In genomic region chr6:88165087-88165876, GRCh38 we compare ENCODE assay signal across 8 cellular contexts. TPM values are rescaled to one million over a fixed set of nuclear protein-coding genes. Genes with fewer than 3 reads are reported as not detected.
DNase-seq lines count a peak whose midpoint lies in the region; ATAC-seq and TF ChIP-seq lines count a peak whose summit lies in the region.

No MANE protein-coding gene starts in this region.

- H3K4me3 ChIP-seq in OCI-LY1 (ENCODE audit: low read depth, low read length, poor library complexity, severe bottlenecking) = peak overlapping the region; percentile 83
- peak overlapping the region; percentile 62 for H3K4me3 ChIP-seq in fibroblast of mammary gland (ENCODE audit: control insufficient read depth, low read depth, low read length)
- peak overlapping the region; percentile 51 to 72 (median 68) for H3K4me3 ChIP-seq in sigmoid colon

- H3K4me1 Mint-ChIP-seq in activated naive CD4-positive, alpha-beta T cell treated with anti-CD3 and anti-CD28 coated beads, Interleukin-2, amount 50 U/mL, for 24 hours = peaks cover 12% of the 10 kb centered on the region

- H3K9me3 Mint-ChIP-seq in activated naive CD4-positive, alpha-beta T cell treated with anti-CD3 and anti-CD28 coated beads, Interleukin-2, amount 50 U/mL, for 24 hours = no peaks in the 10 kb centered on the region
- H3K9me3 Mint-ChIP-seq in activated naive CD4-positive, alpha-beta T cell treated with anti-CD3 and anti-CD28 coated beads, Interleukin-2, amount 50 U/mL, for 72 hours = no peaks in the 10 kb centered on the region

- H4K20me1 ChIP-seq in OCI-LY1 (ENCODE audit: insufficient read depth, low read length) = no peaks in the 10 kb centered on the region

- H3K4me2 ChIP-seq in OCI-LY1 (ENCODE audit: low read length) = peak overlapping the region; percentile 83

- 1 to 4% methylated on average over 20 of the region's 20 CpGs for WGBS in sigmoid colon, 2 donors

- H3K27me3 Mint-ChIP-seq in activated naive CD4-positive, alpha-beta T cell treated with anti-CD3 and anti-CD28 coated beads, Interleukin-2, amount 50 U/mL, for 24 hours = peaks cover 52% of the 10 kb centered on the region

- peak overlapping the region; percentile 90 for H3K9ac ChIP-seq in OCI-LY1 (ENCODE audit: low read length)

- no peaks in the 10 kb centered on the region for H3F3A ChIP-seq in OCI-LY1 (ENCODE audit: insufficient read depth, low read length)

- intact Hi-C loops in sigmoid colon (cut with DNase I) = loop anchor here (1.0 to 5.0 kb wide), 2 partner anchors 33 to 236 kb away; no protein-coding TSS in a partner anchor

- no peak overlapping the region for H2AFZ ChIP-seq in OCI-LY1 (ENCODE audit: low read length)

- no peaks in the 10 kb centered on the region for H3K9me3 ChIP-seq in OCI-LY1 (ENCODE audit: low read length)
- H3K9me3 ChIP-seq in sigmoid colon = no peaks in the 10 kb centered on the region

- no peaks in the 10 kb centered on the region; the same call in 1 of the 2 replicates for H3K36me3 ChIP-seq in OCI-LY1 (ENCODE audit: insufficient read depth, low read length)
- no peaks in the 10 kb centered on the region for H3K36me3 ChIP-seq in sigmoid colon

- no peak for DNase-seq in activated naive CD4-positive, alpha-beta T cell treated with anti-CD3 and anti-CD28 coated beads, Interleukin-2, amount 50 U/mL, for 72 hours (ENCODE audit: low spot score in 2 of 2)
- DNase-seq in fibroblast of mammary gland (ENCODE audit: low read depth) (no peak), sigmoid colon (no peak), NCI-H510A (lab: John Stamatoyannopoulos, UW) (no peak), ureter (ENCODE audit: low spot score) (no peak), amniotic stem cell (lab: John Stamatoyannopoulos, UW) (no peak)

- no peak for TF ChIP-seq CTCF in OCI-LY1 (IDR thresholded peaks at IDR 0.05; ENCODE audit: low read length)
- no peak for TF ChIP-seq CTCF in fibroblast of mammary gland (conservative IDR thresholded peaks at IDR 0.05; ENCODE audit: control insufficient read depth, insufficient read depth, low read depth, low read length)
- no peak for TF ChIP-seq CTCF in sigmoid colon (IDR thresholded peaks at IDR 0.05)

- H3K27me3 ChIP-seq in OCI-LY1 (ENCODE audit: insufficient read depth, low read length) = no peaks in the 10 kb centered on the region
- peaks cover 0 to 35% (median 3%) of the 10 kb centered on the region in 3 donors for H3K27me3 ChIP-seq in sigmoid colon

- H3K4me1 ChIP-seq in OCI-LY1 (ENCODE audit: insufficient read depth, low read length, severe bottlenecking) (peaks cover 60% of the 10 kb centered on the region), sigmoid colon (peaks cover 0 to 32% (median 18%) of the 10 kb centered on the region in 4 donors)

- no peaks in the 10 kb centered on the region for H3K36me3 Mint-ChIP-seq in activated naive CD4-positive, alpha-beta T cell treated with anti-CD3 and anti-CD28 coated beads, Interleukin-2, amount 50 U/mL, for 24 hours
- H3K36me3 Mint-ChIP-seq in activated naive CD4-positive, alpha-beta T cell treated with anti-CD3 and anti-CD28 coated beads, Interleukin-2, amount 50 U/mL, for 72 hours = peaks cover 0 to 7% of the 10 kb centered on the region in 2 donors

- TF ChIP-seq POLR2A in sigmoid colon (IDR thresholded peaks at IDR 0.05) = peak in 1 of 2 donors; percentile 14

- peaks cover 52% of the 10 kb centered on the region for H3K79me2 ChIP-seq in OCI-LY1 (ENCODE audit: insufficient read depth, low read length)

- no peaks in the 10 kb centered on the region for H3K9me2 ChIP-seq in OCI-LY1 (ENCODE audit: low read depth, low read length)

- no peak for TF ChIP-seq EP300 in sigmoid colon (IDR thresholded peaks at IDR 0.05)

- no peak for ATAC-seq in activated naive CD4-positive, alpha-beta T cell treated with anti-CD3 and anti-CD28 coated beads, Interleukin-2, amount 50 U/mL, for 72 hours

- peak overlapping the region; percentile 74 for H3K27ac ChIP-seq in OCI-LY1 (ENCODE audit: low read depth, low read length, poor library complexity, severe bottlenecking)
- H3K27ac ChIP-seq in sigmoid colon = peak overlapping the region; percentile 40 to 84 (median 81)

- no peak overlapping the region for H3K27ac Mint-ChIP-seq in activated naive CD4-positive, alpha-beta T cell treated with anti-CD3 and anti-CD28 coated beads, Interleukin-2, amount 50 U/mL, for 24 hours
- no peak overlapping the region for H3K27ac Mint-ChIP-seq in activated naive CD4-positive, alpha-beta T cell treated with anti-CD3 and anti-CD28 coated beads, Interleukin-2, amount 50 U/mL, for 72 hours

- H3K4me3 Mint-ChIP-seq in activated naive CD4-positive, alpha-beta T cell treated with anti-CD3 and anti-CD28 coated beads, Interleukin-2, amount 50 U/mL, for 24 hours = peak overlapping the region; percentile 76

RNA-seq across cellular contexts. Expression of gene CNR1, which starts 0.9 kb away (rescaled TPM):
- not detected for total RNA-seq in activated naive CD4-positive, alpha-beta T cell treated with anti-CD3 and anti-CD28 coated beads, Interleukin-2, amount 50 U/mL, for 72 hours
- total RNA-seq in sigmoid colon (10 to 100 TPM; 19.1 to 27.7 (median 24.6) TPM), ureter (9.4 TPM)
- 1 to 10 TPM in 1 of 3 donors, under 1 TPM in 2; under 0.01 to 5.2 (median 0.46) TPM for polyA plus RNA-seq in sigmoid colon
